In genomic region chr21:36385909-36386642, GRCh38 we compare ENCODE assay signal across 8 cellular contexts. TPM values are rescaled to one million over a fixed set of nuclear protein-coding genes. Genes with fewer than 3 reads are reported as not detected.
DNase-seq lines count a peak whose midpoint lies in the region; ATAC-seq, FAIRE-seq and TF ChIP-seq lines count a peak whose summit lies in the region.

No MANE protein-coding gene starts in this region.

- H3K4me1 Mint-ChIP-seq in CD4-positive, alpha-beta T cell (ENCODE audit: low read depth): no peaks in the 10 kb centered on the region
- H3K4me1 Mint-ChIP-seq in MCF 10A (ENCODE audit: insufficient read depth, unreplicated experiment) (no peaks in the 10 kb centered on the region), mesothelial cell of epicardium (peaks cover 15% of the 10 kb centered on the region)

- intact Hi-C loops in CD4-positive, alpha-beta T cell (cut with DNase I, micrococcal nuclease): loop anchor here in 1 of 2 experiments (5.0 kb wide), 2 partner anchors 229 to 329 kb away; partner anchors contain the start of gene DOP1B
- intact Hi-C loops in MCF 10A (cut with micrococcal nuclease): loop anchor here (5.0 kb wide), 1 partner anchor 244 kb away; no protein-coding TSS in a partner anchor

- H3K27me3 Mint-ChIP-seq in CD4-positive, alpha-beta T cell: no peaks in the 10 kb centered on the region
- H3K27me3 Mint-ChIP-seq in MCF 10A (ENCODE audit: insufficient read depth, unreplicated experiment) (no peaks in the 10 kb centered on the region), mesothelial cell of epicardium (ENCODE audit: low read depth) (no peaks in the 10 kb centered on the region)

- no peak for FAIRE-seq in RCC 7860 (lab: Jason Lieb, UNC)

- DNase-seq in CD4-positive, alpha-beta T cell: no peak
- DNase-seq in HL-60 (ENCODE audit: low read depth in 1 of 2, low spot score in 1 of 2): no peak
- no peak for DNase-seq in MCF 10A (ENCODE audit: unreplicated experiment)
- no peak for DNase-seq in mesothelial cell of epicardium (ENCODE audit: low spot score in 2 of 2, unreplicated experiment in 2 of 2)
- no peak for DNase-seq in RCC 7860 (ENCODE audit: low spot score)
- DNase-seq in Ammon's horn (ENCODE audit: low spot score): no peak
- DNase-seq in NCI-H2196 treated with DMSO at 0.1 percent for 48 hours (lab: John Stamatoyannopoulos, UW; ENCODE audit: unreplicated experiment): no peak
- no peak for DNase-seq in NK-92 (lab: John Stamatoyannopoulos, UW; ENCODE audit: unreplicated experiment)

- H3K4me3 Mint-ChIP-seq in CD4-positive, alpha-beta T cell: peak overlapping the region; percentile 91
- peak overlapping the region; percentile 70 for H3K4me3 Mint-ChIP-seq in MCF 10A (ENCODE audit: unreplicated experiment)
- peak overlapping the region; percentile 67 for H3K4me3 Mint-ChIP-seq in mesothelial cell of epicardium

- ATAC-seq in CD4-positive, alpha-beta T cell (ENCODE audit: poor library complexity): no peak

- no peak overlapping the region for H3K27ac ChIP-seq in CD4-positive, alpha-beta T cell (ENCODE audit: low read depth, low read length)
- peak overlapping the region; percentile 61 for H3K27ac ChIP-seq in HL-60 (replicated peaks)

- no peak for TF ChIP-seq CTCF in CD4-positive, alpha-beta T cell (IDR thresholded peaks at IDR 0.05)
- no peak for TF ChIP-seq CTCF in HL-60 (IDR thresholded peaks at IDR 0.05; ENCODE audit: insufficient read depth, low read length)
- TF ChIP-seq CTCF in MCF 10A (IDR thresholded peaks at IDR 0.05; ENCODE audit: unreplicated experiment): no peak
- TF ChIP-seq CTCF in mesothelial cell of epicardium (IDR thresholded peaks at IDR 0.05; ENCODE audit: unreplicated experiment): no peak

- CTCF ChIA-PET in CD4-positive, alpha-beta T cell (lab: Charles Lee): no interaction called here
- CTCF ChIA-PET in MCF 10A (lab: Yijun Ruan, JAX): interaction anchor here (0.6 to 0.7 kb wide), 2 partner anchors 112 to 555 kb away, joined by 3 to 6 read pairs; no protein-coding TSS in a partner anchor

- peak overlapping the region; percentile 10 for H3K27ac Mint-ChIP-seq in CD4-positive, alpha-beta T cell
- H3K27ac Mint-ChIP-seq in MCF 10A (ENCODE audit: low read depth, unreplicated experiment): no peak overlapping the region
- H3K27ac Mint-ChIP-seq in mesothelial cell of epicardium: no peak overlapping the region

- TSS peak; percentile 37 for BruUV-seq in MCF 10A (replicated peaks; lab: Mats Ljungman, UMichigan)

- H3K9me3 ChIP-seq in CD4-positive, alpha-beta T cell (ENCODE audit: control insufficient read depth, low read length): no peaks in the 10 kb centered on the region

- POLR2A ChIA-PET in CD4-positive, alpha-beta T cell (lab: Charles Lee): interaction anchor here (0.6 to 2.0 kb wide), 3 partner anchors 66 to 299 kb away, joined by 3 to 7 read pairs (median 4); partner anchors contain the start of gene MORC3
- POLR2A ChIA-PET in MCF 10A (lab: Yijun Ruan, JAX): interaction anchor here (0.5 to 2.3 kb wide), 6 partner anchors 10 to 1369 kb away, joined by 3 to 8 read pairs (median 3); no protein-coding TSS in a partner anchor

- no peaks in the 10 kb centered on the region for H3K27me3 ChIP-seq in CD4-positive, alpha-beta T cell (ENCODE audit: control insufficient read depth, insufficient read depth, low read length)
- H3K27me3 ChIP-seq in HL-60 (ENCODE audit: insufficient read depth, poor library complexity, severe bottlenecking): no peaks in the 10 kb centered on the region

- H3K4me3 ChIP-seq in HL-60 (replicated peaks; ENCODE audit: insufficient read depth, low read length): peak overlapping the region; percentile 73

- H3K9me3 Mint-ChIP-seq in CD4-positive, alpha-beta T cell: no peaks in the 10 kb centered on the region
- H3K9me3 Mint-ChIP-seq in MCF 10A (ENCODE audit: unreplicated experiment) (no peaks in the 10 kb centered on the region), mesothelial cell of epicardium (no peaks in the 10 kb centered on the region)

- H3K36me3 Mint-ChIP-seq in CD4-positive, alpha-beta T cell (ENCODE audit: low read depth): peaks cover 2% of the 10 kb centered on the region
- H3K36me3 Mint-ChIP-seq in MCF 10A (ENCODE audit: insufficient read depth, unreplicated experiment): peaks cover 8% of the 10 kb centered on the region
- H3K36me3 Mint-ChIP-seq in mesothelial cell of epicardium: peaks cover 2% of the 10 kb centered on the region

RNA-seq across cellular contexts. Expression of gene CHAF1B, which starts 0.9 kb away (rescaled TPM):
- total RNA-seq in CD4-positive, alpha-beta T cell: 1 to 10 TPM; 4.5 to 4.8 TPM
- 6.4 and 7.7 TPM in 2 replicates for total RNA-seq in MCF 10A (2022)
- total RNA-seq in mesothelial cell of epicardium: 8.2 to 10.3 TPM (median 9.2 TPM) in 3 replicates
